ENCODE assay signal across 16 cellular contexts in genomic region chr9:92614763-92615441, GRCh38. TPM values are rescaled to one million over a fixed set of nuclear protein-coding genes. Genes with fewer than 3 reads are reported as not detected.
DNase-seq lines count a peak whose midpoint lies in the region; ATAC-seq and TF ChIP-seq lines count a peak whose summit lies in the region.
"Had no signal": no experiment of that assay in that cellular context is flagged by ENCODE, and none has a peak within 500 bp of the region (broad histone marks: within the 10 kb centered on the region; RNA-seq: fewer than 3 reads in every experiment).

No MANE protein-coding gene starts in this region.

- no peak overlapping the region for H3K9ac ChIP-seq in muscle layer of colon (ENCODE audit: low read length)
- H3K9ac ChIP-seq: BLaER1 treated with 17β-estradiol and CSF1 and Interleukin-3, amounts not matched to agents 10 nM and 100 nM had no signal

- H3K4me1 ChIP-seq in muscle layer of colon (ENCODE audit: insufficient read depth, low read length) (peaks cover 64% of the 10 kb centered on the region), testis (peaks cover 40% of the 10 kb centered on the region)

- DNase-seq in GM03348 (ENCODE audit: low spot score): peak; percentile 70
- DNase-seq in dorsolateral prefrontal cortex: no peak
- peak; percentile 34 for DNase-seq in testis
- DNase-seq in ecto neural progenitor cell (ENCODE audit: low spot score): no peak
- no peak for DNase-seq in germinal center (ENCODE audit: low spot score)
- DNase-seq: body of pancreas; DMS153; NCI-H1092 treated with DMSO at 0.1 percent for 48 hours; stimulated activated naive B cell treated with anti-CD40 and anti-IgM and Interleukin-4, amounts not matched to agents 10 μg/mL and 1 μg/mL and 100 μg/mL, for 72 hours; T-helper 1 cell had no signal

- 68 to 75% methylated on average over 14 to 17 of the region's 17 CpGs for WGBS in testis, 2 donors

- TF ChIP-seq POLR2A in testis (IDR thresholded peaks at IDR 0.05): no peak

- H3K4me3 ChIP-seq in dorsolateral prefrontal cortex (no peak overlapping the region), muscle layer of colon (ENCODE audit: low read depth in 1 of 2, low read length in 2 of 2) (no peak overlapping the region), testis (no peak overlapping the region)
- H3K4me3 ChIP-seq: BLaER1 treated with 17β-estradiol and CSF1 and Interleukin-3, amounts not matched to agents 10 nM and 100 nM; body of pancreas; smooth muscle cell had no signal

- no peaks in the 10 kb centered on the region for H3K9me3 ChIP-seq in muscle layer of colon (ENCODE audit: low read length)
- H3K9me3 ChIP-seq in testis: no peaks in the 10 kb centered on the region
- H3K9me3 ChIP-seq: BLaER1 treated with 17β-estradiol and CSF1 and Interleukin-3, amounts not matched to agents 10 nM and 100 nM; body of pancreas; neutrophil had no signal

- H3K36me3 ChIP-seq in muscle layer of colon (ENCODE audit: insufficient read depth, low read length) (peaks cover 6% of the 10 kb centered on the region), testis (ENCODE audit: low read depth, missing control alignments) (no peaks in the 10 kb centered on the region)

- H3K27me3 ChIP-seq in dorsolateral prefrontal cortex (no peaks in the 10 kb centered on the region), muscle layer of colon (ENCODE audit: control insufficient read depth in 1 of 2, insufficient read depth in 2 of 2, low read length in 2 of 2) (no peaks in the 10 kb centered on the region), testis (no peaks in the 10 kb centered on the region)
- H3K27me3 ChIP-seq: BLaER1 treated with 17β-estradiol and CSF1 and Interleukin-3, amounts not matched to agents 10 nM and 100 nM; body of pancreas; neutrophil had no signal

- no peak for ATAC-seq in HG02973 (IDR thresholded peaks at IDR 0.05; ENCODE audit: unreplicated experiment)
- ATAC-seq: body of pancreas; stimulated activated naive B cell treated with anti-CD40 and anti-IgM and Interleukin-4, amounts not matched to agents 10 μg/mL and 1 μg/mL and 100 μg/mL, for 72 hours; WTC11 had no signal

- H3K27ac ChIP-seq in dorsolateral prefrontal cortex: peak overlapping the region in 40 of 59 donors; percentile 0 to 87 (median 54)
- peak overlapping the region; percentile 5 for H3K27ac ChIP-seq in muscle layer of colon (ENCODE audit: low read depth, low read length)
- peak overlapping the region; percentile 76 to 80 for H3K27ac ChIP-seq in testis
- H3K27ac ChIP-seq: BLaER1 treated with 17β-estradiol and CSF1 and Interleukin-3, amounts not matched to agents 10 nM and 100 nM; body of pancreas; neutrophil had no signal

- intact Hi-C loops in dorsolateral prefrontal cortex (cut with DNase I): no loop called here
- intact Hi-C loops in testis (cut with DNase I; ENCODE audit: low total_unique reads): no loop called here

- TF ChIP-seq CTCF in dorsolateral prefrontal cortex (IDR thresholded peaks at IDR 0.05 in 54 of 56, conservative IDR thresholded peaks at IDR 0.05 in 2 of 56; ENCODE audit: low read depth in 1 of 56, partially characterized antibody in 56 of 56) (no peak), testis (IDR thresholded peaks at IDR 0.05) (no peak)

RNA-seq across cellular contexts. Expression of gene IPPK, which starts 55.0 kb away (rescaled TPM):
- 10 to 100 TPM; 10.7 to 26.7 (median 16.0) TPM for total RNA-seq in dorsolateral prefrontal cortex
- total RNA-seq in testis: 10 to 100 TPM; 21.0 to 25.0 TPM
- 21.9 TPM for polyA plus RNA-seq in testis (ENCODE audit: insufficient read depth, low read depth, low replicate concordance)

Comparison
In these comparisons a context has a peak if more than half of its experiments do, and no peak if none do; other contexts are left out.
1. DNase-seq: peak in GM03348 (single experiment) and testis (single experiment); none in dorsolateral prefrontal cortex (0 of 10), ecto neural progenitor cell (single experiment) and germinal center (single experiment).
2. H3K27ac ChIP-seq: peak in every context shown above with its lines; median percentile 78 in testis; 54 in dorsolateral prefrontal cortex; 5 in muscle layer of colon.